ENCODE assay signal across 2 cellular contexts in the genomic region with DNA sequence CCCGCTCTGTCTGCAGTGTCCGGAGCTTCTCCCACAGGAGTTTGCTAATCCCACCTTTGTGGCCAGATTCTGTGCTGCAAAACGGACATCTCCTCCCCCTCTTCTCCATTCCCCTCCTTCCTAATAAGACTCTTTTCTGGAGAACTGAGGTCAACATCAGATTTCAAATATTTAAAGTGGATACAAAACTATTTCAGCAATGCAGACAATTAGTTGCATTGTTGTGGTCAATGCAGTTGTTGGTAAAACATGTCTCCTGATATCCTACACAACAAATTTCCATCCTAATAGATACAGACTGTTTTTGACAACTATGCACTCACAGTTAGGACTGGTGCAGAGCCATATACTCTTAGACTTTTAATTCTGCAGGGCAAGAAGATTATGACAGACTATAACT.
TF ChIP-seq lines count a peak whose summit lies in the region.

No MANE protein-coding gene starts in this region.

TF ChIP-seq in SK-N-SH treated with all-trans-retinoic acid at 6 μM for 48 hours, 23 proteins besides CTCF, POLR2A, EP300 and RAD21 (continued from another document):
- TF ChIP-seq TSHZ2 (CRISPR knock-in tag; IDR thresholded peaks at IDR 0.05) (no peak), ZNF8 (CRISPR knock-in tag; IDR thresholded peaks at IDR 0.05) (no peak), GLIS3 (CRISPR knock-in tag; IDR thresholded peaks at IDR 0.05) (no peak), BACH2 (CRISPR knock-in tag; IDR thresholded peaks at IDR 0.05; ENCODE audit: borderline replicate concordance) (no peak), RARB (CRISPR knock-in tag; IDR thresholded peaks at IDR 0.05) (no peak), CSRNP3 (CRISPR knock-in tag; IDR thresholded peaks at IDR 0.05) (no peak), POU6F1 (CRISPR knock-in tag; IDR thresholded peaks at IDR 0.05; ENCODE audit: borderline replicate concordance, low read depth) (no peak), TCF4 (CRISPR knock-in tag; IDR thresholded peaks at IDR 0.05; ENCODE audit: borderline replicate concordance) (no peak)
- TF ChIP-seq, protein P1, sequence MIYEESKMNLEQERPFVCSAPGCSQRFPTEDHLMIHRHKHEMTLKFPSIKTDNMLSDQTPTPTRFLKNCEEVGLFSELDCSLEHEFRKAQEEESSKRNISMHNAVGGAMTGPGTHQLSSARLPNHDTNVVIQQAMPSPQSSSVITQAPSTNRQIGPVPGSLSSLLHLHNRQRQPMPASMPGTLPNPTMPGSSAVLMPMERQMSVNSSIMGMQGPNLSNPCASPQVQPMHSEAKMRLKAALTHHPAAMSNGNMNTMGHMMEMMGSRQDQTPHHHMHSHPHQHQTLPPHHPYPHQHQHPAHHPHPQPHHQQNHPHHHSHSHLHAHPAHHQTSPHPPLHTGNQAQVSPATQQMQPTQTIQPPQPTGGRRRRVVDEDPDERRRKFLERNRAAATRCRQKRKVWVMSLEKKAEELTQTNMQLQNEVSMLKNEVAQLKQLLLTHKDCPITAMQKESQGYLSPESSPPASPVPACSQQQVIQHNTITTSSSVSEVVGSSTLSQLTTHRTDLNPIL (CRISPR knock-in tag; IDR thresholded peaks at IDR 0.05; ENCODE audit: low read depth), result no peak

TF ChIP-seq in SK-N-SH, 30 proteins besides CTCF, POLR2A, EP300 and RAD21 (continued from another document):
- TF ChIP-seq, protein P2, sequence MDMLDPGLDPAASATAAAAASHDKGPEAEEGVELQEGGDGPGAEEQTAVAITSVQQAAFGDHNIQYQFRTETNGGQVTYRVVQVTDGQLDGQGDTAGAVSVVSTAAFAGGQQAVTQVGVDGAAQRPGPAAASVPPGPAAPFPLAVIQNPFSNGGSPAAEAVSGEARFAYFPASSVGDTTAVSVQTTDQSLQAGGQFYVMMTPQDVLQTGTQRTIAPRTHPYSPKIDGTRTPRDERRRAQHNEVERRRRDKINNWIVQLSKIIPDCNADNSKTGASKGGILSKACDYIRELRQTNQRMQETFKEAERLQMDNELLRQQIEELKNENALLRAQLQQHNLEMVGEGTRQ (IDR thresholded peaks at IDR 0.05; ENCODE audit: borderline replicate concordance, low read depth, low read length), result no peak
- TF ChIP-seq ELF1 (IDR thresholded peaks at IDR 0.05), result no peak
- TF ChIP-seq TEAD4 (IDR thresholded peaks at IDR 0.05; ENCODE audit: borderline replicate concordance, insufficient read depth), result no peak
- TF ChIP-seq GATA2 (CRISPR knock-in tag; IDR thresholded peaks at IDR 0.05), result no peak
- no peak for TF ChIP-seq RCOR1 (IDR thresholded peaks at IDR 0.05; ENCODE audit: low read length)
- TF ChIP-seq SMC3 (IDR thresholded peaks at IDR 0.05; ENCODE audit: low read depth, low read length), result no peak
- no peak for TF ChIP-seq RXRA (IDR thresholded peaks at IDR 0.05; ENCODE audit: borderline replicate concordance, low read depth)
- no peak for TF ChIP-seq JUND (IDR thresholded peaks at IDR 0.05)
- TF ChIP-seq FOSL2 (IDR thresholded peaks at IDR 0.05; ENCODE audit: borderline replicate concordance, low read depth), result no peak
- no peak for TF ChIP-seq FOXJ3 (CRISPR knock-in tag; IDR thresholded peaks at IDR 0.05)
